23 cellular contexts compared by ENCODE assay signal in the genomic region with DNA sequence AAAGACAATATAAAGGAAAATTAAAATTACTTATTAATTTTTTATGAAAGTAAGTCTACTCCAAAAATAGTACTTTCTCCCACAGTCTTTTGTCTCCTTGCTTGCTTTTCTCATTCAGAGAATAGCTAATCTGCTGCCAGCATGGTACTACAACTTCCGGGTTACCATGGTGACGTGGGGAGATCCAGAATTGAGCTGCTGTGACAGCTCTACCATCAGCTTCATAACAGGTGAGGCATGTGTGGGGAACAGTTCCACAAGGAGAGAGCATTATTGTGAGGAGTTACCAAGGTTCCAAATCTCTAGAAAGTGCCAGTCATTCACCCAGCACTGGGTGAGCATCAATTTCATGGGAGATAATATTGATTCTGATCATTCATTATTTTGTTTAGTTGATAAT.
DNase-seq lines count a peak whose midpoint lies in the region; ATAC-seq, FAIRE-seq and TF ChIP-seq lines count a peak whose summit lies in the region.
"Had no signal": no experiment of that assay in that cellular context is flagged by ENCODE, and none has a peak within 500 bp of the region (broad histone marks: within the 10 kb centered on the region; RNA-seq: fewer than 3 reads in every experiment).

No MANE protein-coding gene starts in this region.

- H2AFZ ChIP-seq in K562 (ENCODE audit: low read depth, low read length), result no peak overlapping the region

- BruUV-seq in K562 (replicated peaks; lab: Mats Ljungman, UMichigan), result no TSS peak

- H3K36me3 Mint-ChIP-seq in stimulated activated naive B cell treated with anti-CD40 and anti-IgM and Interleukin-4, amounts not matched to agents 10 μg/mL and 1 μg/mL and 100 μg/mL, for 72 hours, result no peaks in the 10 kb centered on the region
- H3K36me3 Mint-ChIP-seq: CD4-positive, CD25-positive, alpha-beta regulatory T cell had no signal

- in situ Hi-C loops in K562 (cut with MboI), result no loop called here

- H4K20me1 ChIP-seq in K562 (replicated peaks; ENCODE audit: control insufficient read depth, insufficient read depth, low read length), result no peaks in the 10 kb centered on the region

- H3K9me1 ChIP-seq in K562 (ENCODE audit: control insufficient read depth, insufficient read depth, low read length), result no peaks in the 10 kb centered on the region

- no peaks in the 10 kb centered on the region for H3K9me3 ChIP-seq in K562 (replicated peaks; ENCODE audit: control insufficient read depth, insufficient read depth, low read depth, low read length)
- H3K9me3 ChIP-seq: breast epithelium, Peyer's patch, SJSA1, spleen, tibial nerve had no signal

- intact Hi-C loops in K562 (cut with micrococcal nuclease), result loop anchor here (10.0 kb wide), 2 partner anchors 795 to 885 kb away; no protein-coding TSS in a partner anchor

- H3K9ac ChIP-seq in K562 (ENCODE audit: insufficient read depth in 1 of 2, low read depth in 2 of 2, low read length in 2 of 2), result no peak overlapping the region

- DNase-seq in COR-L47 (lab: John Stamatoyannopoulos, UW), result peak; percentile 50
- peak; percentile 34 for DNase-seq in NCI-H1436 (lab: John Stamatoyannopoulos, UW)
- DNase-seq in K562 (ENCODE audit: extremely low read depth in 1 of 4, low spot score in 3 of 4), result no peak
- no peak for DNase-seq in stimulated activated CD4-positive, alpha-beta T cell treated with anti-CD3 and anti-CD28 coated beads, Interleukin-1b, Interleukin-23, amount 100 ng/mL, for 48 hours
- DNase-seq in GM20000 (ENCODE audit: low spot score), result no peak
- no peak for DNase-seq in stimulated activated naive B cell treated with anti-CD40 and anti-IgM and Interleukin-4, amounts not matched to agents 10 μg/mL and 1 μg/mL and 100 μg/mL, for 72 hours
- DNase-seq in NCI-H1048 (lab: John Stamatoyannopoulos, UW), result no peak
- DNase-seq: CD4-positive, CD25-positive, alpha-beta regulatory T cell; cortex of kidney; DMS79; HFFc6; mammary epithelial cell; NCI-H1092; NK-92 treated with Interleukin-12 subunit alpha and Interleukin-12 subunit beta, amount 100 ng/mL, for 24 hours; Peyer's patch; spleen; stimulated activated naive CD8-positive, alpha-beta T cell treated with anti-CD3 and anti-CD28 coated beads, Interleukin-15, amount 100 ng/mL, for 72 hours; T-helper 17 cell had no signal

- H3K27ac Mint-ChIP-seq in stimulated activated naive B cell treated with anti-CD40 and anti-IgM and Interleukin-4, amounts not matched to agents 10 μg/mL and 1 μg/mL and 100 μg/mL, for 72 hours, result no peak overlapping the region
- H3K27ac Mint-ChIP-seq: CD4-positive, CD25-positive, alpha-beta regulatory T cell; HFFc6; stimulated activated naive CD8-positive, alpha-beta T cell treated with anti-CD3 and anti-CD28 coated beads, Interleukin-15, amount 100 ng/mL, for 72 hours; T-helper 17 cell had no signal

- H3K4me1 Mint-ChIP-seq in stimulated activated naive B cell treated with anti-CD40 and anti-IgM and Interleukin-4, amounts not matched to agents 10 μg/mL and 1 μg/mL and 100 μg/mL, for 72 hours, result no peaks in the 10 kb centered on the region
- H3K4me1 Mint-ChIP-seq: T-helper 17 cell had no signal

- no peaks in the 10 kb centered on the region for H3K36me3 ChIP-seq in K562 (ENCODE audit: control insufficient read depth, insufficient read depth, low read length)
- H3K36me3 ChIP-seq: breast epithelium, Peyer's patch, SJSA1, spleen, tibial nerve had no signal

- TF ChIP-seq CTCF in K562 (IDR thresholded peaks at IDR 0.05 in 2 of 3, conservative IDR thresholded peaks at IDR 0.05 in 1 of 3; ENCODE audit: insufficient read depth in 2 of 3, low read depth in 1 of 3, low read length in 3 of 3) (no peak), GM20000 (IDR thresholded peaks at IDR 0.05; ENCODE audit: extremely low read depth, missing control alignments) (no peak)

- POLR2A ChIA-PET in K562 (lab: Yijun Ruan, JAX), result interaction anchor here (0.8 kb wide), 1 partner anchor 379 kb away, joined by 3 read pairs; no protein-coding TSS in a partner anchor

- FAIRE-seq in K562 (lab: Jason Lieb, UNC), result no peak
- FAIRE-seq: endometrium had no signal

- H3K27me3 ChIP-seq in K562 (ENCODE audit: control insufficient read depth in 2 of 2, insufficient read depth in 2 of 2, low read length in 2 of 2), result no peaks in the 10 kb centered on the region
- H3K27me3 ChIP-seq: breast epithelium, Peyer's patch, tibial nerve had no signal

- H3K9me3 Mint-ChIP-seq in stimulated activated naive B cell treated with anti-CD40 and anti-IgM and Interleukin-4, amounts not matched to agents 10 μg/mL and 1 μg/mL and 100 μg/mL, for 72 hours, result peaks cover 5 to 6% of the 10 kb centered on the region in 2 donors
- H3K9me3 Mint-ChIP-seq: CD4-positive, CD25-positive, alpha-beta regulatory T cell; HFFc6; stimulated activated naive CD8-positive, alpha-beta T cell treated with anti-CD3 and anti-CD28 coated beads, Interleukin-15, amount 100 ng/mL, for 72 hours had no signal

- no peak overlapping the region for H3K27ac ChIP-seq in K562 (ENCODE audit: extremely low read depth, low read depth, low read length)
- H3K27ac ChIP-seq: breast epithelium, Peyer's patch, SJSA1, spleen, tibial nerve had no signal

- no peak for TF ChIP-seq POLR2A in K562 (conservative IDR thresholded peaks at IDR 0.05)

- peak; percentile 50 for ATAC-seq in GM18867 (IDR thresholded peaks at IDR 0.05; ENCODE audit: unreplicated experiment)
- no peak for ATAC-seq in K562
- no peak for ATAC-seq in stimulated activated naive B cell treated with anti-CD40 and anti-IgM and Interleukin-4, amounts not matched to agents 10 μg/mL and 1 μg/mL and 100 μg/mL, for 72 hours (replicated peaks)
- ATAC-seq: stimulated activated naive CD8-positive, alpha-beta T cell treated with anti-CD3 and anti-CD28 coated beads, Interleukin-15, amount 100 ng/mL, for 72 hours; T-helper 17 cell had no signal

- H3K79me2 ChIP-seq in K562 (ENCODE audit: control insufficient read depth, insufficient read depth, low read length), result no peaks in the 10 kb centered on the region

- H3K4me2 ChIP-seq in K562 (ENCODE audit: insufficient read depth, low read length), result no peak overlapping the region

- CTCF ChIA-PET in K562 (lab: Yijun Ruan, JAX; ENCODE audit: low intra/inter-chr PET ratio), result no interaction called here

- H3K4me3 ChIP-seq in K562, result no peak overlapping the region
- H3K4me3 ChIP-seq: breast epithelium, Peyer's patch, SJSA1, spleen, tibial nerve had no signal

- no peak for TF ChIP-seq EP300 in K562 (IDR thresholded peaks at IDR 0.05; ENCODE audit: low read length)

- H3K27me3 Mint-ChIP-seq in stimulated activated naive B cell treated with anti-CD40 and anti-IgM and Interleukin-4, amounts not matched to agents 10 μg/mL and 1 μg/mL and 100 μg/mL, for 72 hours, result peaks cover 33 to 34% of the 10 kb centered on the region in 2 donors

- TF ChIP-seq RAD21 in K562 (CRISPR knock-in tag; conservative IDR thresholded peaks at IDR 0.05 in 1 of 2, IDR thresholded peaks at IDR 0.05 in 1 of 2), result no peak

- H3K4me1 ChIP-seq in K562 (replicated peaks in 1 of 2; ENCODE audit: control insufficient read depth in 2 of 2, insufficient read depth in 2 of 2, low read length in 2 of 2), result no peaks in the 10 kb centered on the region
- H3K4me1 ChIP-seq: breast epithelium, Peyer's patch, SJSA1, spleen, tibial nerve had no signal

- no peak overlapping the region for H3K4me3 Mint-ChIP-seq in stimulated activated naive B cell treated with anti-CD40 and anti-IgM and Interleukin-4, amounts not matched to agents 10 μg/mL and 1 μg/mL and 100 μg/mL, for 72 hours
- H3K4me3 Mint-ChIP-seq: HFFc6, T-helper 17 cell had no signal

- 0% methylated on average over 2 of the region's 2 CpGs for WGBS in K562 (ENCODE audit: insufficient coverage, low coverage, missing lambda C conversion rate)

TF ChIP-seq in K562, 482 proteins besides CTCF, POLR2A, EP300 and RAD21:
- TF ChIP-seq, protein P1, sequence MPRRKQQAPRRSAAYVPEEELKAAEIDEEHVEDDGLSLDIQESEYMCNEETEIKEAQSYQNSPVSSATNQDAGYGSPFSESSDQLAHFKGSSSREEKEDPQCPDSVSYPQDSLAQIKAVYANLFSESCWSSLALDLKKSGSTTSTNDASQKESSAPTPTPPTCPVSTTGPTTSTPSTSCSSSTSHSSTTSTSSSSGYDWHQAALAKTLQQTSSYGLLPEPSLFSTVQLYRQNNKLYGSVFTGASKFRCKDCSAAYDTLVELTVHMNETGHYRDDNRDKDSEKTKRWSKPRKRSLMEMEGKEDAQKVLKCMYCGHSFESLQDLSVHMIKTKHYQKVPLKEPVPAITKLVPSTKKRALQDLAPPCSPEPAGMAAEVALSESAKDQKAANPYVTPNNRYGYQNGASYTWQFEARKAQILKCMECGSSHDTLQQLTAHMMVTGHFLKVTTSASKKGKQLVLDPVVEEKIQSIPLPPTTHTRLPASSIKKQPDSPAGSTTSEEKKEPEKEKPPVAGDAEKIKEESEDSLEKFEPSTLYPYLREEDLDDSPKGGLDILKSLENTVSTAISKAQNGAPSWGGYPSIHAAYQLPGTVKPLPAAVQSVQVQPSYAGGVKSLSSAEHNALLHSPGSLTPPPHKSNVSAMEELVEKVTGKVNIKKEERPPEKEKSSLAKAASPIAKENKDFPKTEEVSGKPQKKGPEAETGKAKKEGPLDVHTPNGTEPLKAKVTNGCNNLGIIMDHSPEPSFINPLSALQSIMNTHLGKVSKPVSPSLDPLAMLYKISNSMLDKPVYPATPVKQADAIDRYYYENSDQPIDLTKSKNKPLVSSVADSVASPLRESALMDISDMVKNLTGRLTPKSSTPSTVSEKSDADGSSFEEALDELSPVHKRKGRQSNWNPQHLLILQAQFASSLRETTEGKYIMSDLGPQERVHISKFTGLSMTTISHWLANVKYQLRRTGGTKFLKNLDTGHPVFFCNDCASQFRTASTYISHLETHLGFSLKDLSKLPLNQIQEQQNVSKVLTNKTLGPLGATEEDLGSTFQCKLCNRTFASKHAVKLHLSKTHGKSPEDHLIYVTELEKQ (CRISPR knock-in tag; IDR thresholded peaks at IDR 0.05), result no peak
- TF ChIP-seq RFX1 (IDR thresholded peaks at IDR 0.05), result peak; percentile 42
TF ChIP-seq in K562: peak in this region for 1.

Comparison
In these comparisons a context has a peak if more than half of its experiments do, and no peak if none do; other contexts are left out.
1. DNase-seq: peak in COR-L47 (single experiment) and NCI-H1436 (single experiment); none in K562 (0 of 4), stimulated activated CD4-positive, alpha-beta T cell treated with anti-CD3 and anti-CD28 coated beads, Interleukin-1b, Interleukin-23, amount 100 ng/mL, for 48 hours (single experiment), GM20000 (single experiment), stimulated activated naive B cell treated with anti-CD40 and anti-IgM and Interleukin-4, amounts not matched to agents 10 μg/mL and 1 μg/mL and 100 μg/mL, for 72 hours (single experiment) and NCI-H1048 (single experiment).